ENCODE assay signal across 1 cellular context in genomic region chr4:38317238-38317637, GRCh38.
A peak's percentile ranks its signal among the peaks of the same experiment; 100 is the strongest.
TF ChIP-seq lines count a peak whose summit lies in the region.

No MANE protein-coding gene starts in this region.

TF ChIP-seq in K562, 482 proteins besides CTCF, POLR2A, EP300 and RAD21 (continued from another document and continues in another):
- TF ChIP-seq ZNF407 (IDR thresholded peaks at IDR 0.05; ENCODE audit: low read depth) (no peak), ZNF232 (CRISPR knock-in tag; IDR thresholded peaks at IDR 0.05) (no peak), HNRNPLL (IDR thresholded peaks at IDR 0.05; ENCODE audit: low read depth, low read length, poor library complexity, severe bottlenecking) (no peak), ILK (tag; IDR thresholded peaks at IDR 0.05; ENCODE audit: borderline replicate concordance, low read depth) (peak; percentile 81), EWSR1 (IDR thresholded peaks at IDR 0.05; ENCODE audit: borderline replicate concordance, low read depth, partially characterized antibody) (no peak), NFRKB (IDR thresholded peaks at IDR 0.05; ENCODE audit: low read depth) (no peak), ZNF589 (CRISPR knock-in tag; IDR thresholded peaks at IDR 0.05; ENCODE audit: low read depth) (peak; percentile 70; the same call in 1 of the 2 replicates), IFI16 (CRISPR knock-in tag; IDR thresholded peaks at IDR 0.05) (peak; percentile 92), TCF3 (CRISPR knock-in tag; IDR thresholded peaks at IDR 0.05) (no peak), CTCFL (IDR thresholded peaks at IDR 0.05; ENCODE audit: borderline replicate concordance, insufficient read depth, low read depth, low read length, poor library complexity, severe bottlenecking) (no peak), PRPF4 (IDR thresholded peaks at IDR 0.05; ENCODE audit: insufficient read depth, low read depth, low read length, poor library complexity, severe bottlenecking) (no peak), E2F4 (CRISPR knock-in tag; IDR thresholded peaks at IDR 0.05; ENCODE audit: low read depth) (no peak), CSDE1 (IDR thresholded peaks at IDR 0.05) (no peak), ZNF395 (CRISPR knock-in tag; IDR thresholded peaks at IDR 0.05) (peak; percentile 51; the same call in 1 of the 2 replicates), ARNT (IDR thresholded peaks at IDR 0.05) (no peak), MAZ (CRISPR knock-in tag; conservative IDR thresholded peaks at IDR 0.05 in 1 of 2, IDR thresholded peaks at IDR 0.05 in 1 of 2) (no peak), ZNF324 (CRISPR knock-in tag; IDR thresholded peaks at IDR 0.05) (no peak), GTF3C2 (IDR thresholded peaks at IDR 0.05; ENCODE audit: borderline replicate concordance, extremely low read depth, insufficient read length) (no peak), ZNF695 (CRISPR knock-in tag; IDR thresholded peaks at IDR 0.05) (no peak), HDAC1 (IDR thresholded peaks at IDR 0.05) (no peak), SNIP1 (IDR thresholded peaks at IDR 0.05; ENCODE audit: low read depth) (no peak), RBM15 (IDR thresholded peaks at IDR 0.05; ENCODE audit: insufficient read depth, low read length) (no peak), PTRF (tag; IDR thresholded peaks at IDR 0.05) (peak; percentile 93), ETS2 (tag; IDR thresholded peaks at IDR 0.05; ENCODE audit: borderline replicate concordance, poor library complexity, severe bottlenecking) (no peak), ZNF384 (IDR thresholded peaks at IDR 0.05; ENCODE audit: low read depth, low read length) (no peak), HOMEZ (CRISPR knock-in tag; IDR thresholded peaks at IDR 0.05) (peak; percentile 84), EGR1 (conservative IDR thresholded peaks at IDR 0.05) (no peak), SREBF1 (IDR thresholded peaks at IDR 0.05; ENCODE audit: borderline replicate concordance, low read depth, low read length) (no peak), PHF20 (IDR thresholded peaks at IDR 0.05; ENCODE audit: partially characterized antibody) (no peak), ATF2 (CRISPR knock-in tag; IDR thresholded peaks at IDR 0.05) (no peak), MEF2A (IDR thresholded peaks at IDR 0.05; ENCODE audit: control insufficient read depth, low read depth, low read length) (no peak), HCFC1 (IDR thresholded peaks at IDR 0.05; ENCODE audit: low read depth, low read length) (no peak), FOSL1 (tag; conservative IDR thresholded peaks at IDR 0.05) (no peak), ZNF592 (IDR thresholded peaks at IDR 0.05) (peak; percentile 99), ETV1 (tag; conservative IDR thresholded peaks at IDR 0.05; ENCODE audit: low read depth) (peak; percentile 48), MYNN (IDR thresholded peaks at IDR 0.05) (no peak), MYNN (CRISPR knock-in tag; IDR thresholded peaks at IDR 0.05) (no peak)
